20 cellular contexts compared by ENCODE assay signal in genomic region chr2:159912580-159912979, GRCh38.
"Had no signal": no experiment of that assay in that cellular context is flagged by ENCODE, and none has a peak within 500 bp of the region (broad histone marks: within the 10 kb centered on the region; RNA-seq: fewer than 3 reads in every experiment).

No MANE protein-coding gene starts in this region.

- DNase-seq: activated CD4-positive, alpha-beta T cell treated with anti-CD3 and anti-CD28 coated beads for 1 hour; activated CD8-positive, alpha-beta memory T cell treated with anti-CD3 and anti-CD28 coated beads for 24 hours; activated CD8-positive, alpha-beta memory T cell treated with anti-CD3 and anti-CD28 coated beads, Interleukin-2, amount 50 U/mL, for 48 hours; activated naive CD4-positive, alpha-beta T cell; activated naive CD8-positive, alpha-beta T cell treated with anti-CD3 and anti-CD28 coated beads for 36 hours; activated T-cell treated with anti-CD3 and anti-CD28 coated beads, Interleukin-2, amount 50 U/mL, for 4 hours; glutamatergic neuron; hippocampal formation; kidney glomerular epithelial cell; left ventricle myocardium inferior; naive thymus-derived CD4-positive, alpha-beta T cell; retina; stimulated activated CD4-positive, alpha-beta T cell treated with anti-CD3 and anti-CD28 coated beads, Interleukin-2, amount 100 ng/mL, for 48 hours; stimulated activated CD8-positive, alpha-beta memory T cell treated with anti-CD3 and anti-CD28 coated beads, Interleukin-4, amount 100 ng/mL, for 48 hours; stimulated activated naive B cell treated with anti-CD40 and anti-IgM and Interleukin-4, amounts not matched to agents 10 μg/mL and 1 μg/mL and 100 μg/mL, for 72 hours; testis; trophoblast cell; uterus had no signal

- H3K36me3 ChIP-seq: esophagus muscularis mucosa, left ventricle myocardium inferior, neural progenitor cell, uterus had no signal

- ATAC-seq: activated T-cell treated with anti-CD3 and anti-CD28 coated beads, Interleukin-2, amount 50 U/mL, for 4 hours; naive thymus-derived CD4-positive, alpha-beta T cell had no signal

- H3K9me3 ChIP-seq: esophagus muscularis mucosa, left ventricle myocardium inferior, testis, uterus had no signal

- H3K4me1 ChIP-seq: esophagus muscularis mucosa, left ventricle myocardium inferior, neural progenitor cell, testis, uterus had no signal

- H3K27me3 ChIP-seq: testis had no signal

- H3K4me3 ChIP-seq: esophagus muscularis mucosa, left ventricle myocardium inferior, neural progenitor cell, testis, uterus had no signal
